ENCODE assay signal across 12 cellular contexts in the genomic region with DNA sequence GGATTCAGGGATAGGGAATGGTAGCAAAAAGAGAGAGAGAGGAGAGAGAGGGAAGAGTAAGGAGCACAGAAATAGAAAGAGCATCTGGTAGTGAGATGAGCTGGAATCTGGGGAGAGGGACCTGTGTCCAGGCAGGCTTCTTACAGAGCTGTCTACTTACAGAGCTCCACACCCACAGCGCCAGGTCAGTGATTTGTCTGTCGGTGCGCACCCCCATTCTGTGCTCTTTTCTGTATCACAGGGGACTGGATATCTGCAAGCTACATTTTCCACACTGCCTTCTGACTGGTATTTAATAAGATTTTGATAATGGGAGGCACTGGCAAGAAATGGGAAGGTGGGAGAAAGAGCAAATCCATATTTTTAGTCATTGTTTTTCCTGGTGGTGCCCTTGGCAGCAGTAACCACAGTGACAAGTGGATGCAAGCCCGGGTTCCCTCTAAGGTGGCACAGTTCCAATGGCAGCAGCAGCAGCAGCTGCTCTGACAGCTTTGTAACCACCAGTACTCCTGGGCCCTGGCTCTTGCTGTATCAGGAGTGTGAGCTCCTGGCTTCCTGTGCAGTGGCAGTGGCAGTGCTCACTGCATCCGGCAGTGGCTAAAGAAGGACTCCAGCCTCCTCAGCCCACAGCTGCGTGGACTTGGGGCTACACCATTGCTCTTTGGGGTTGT.
A peak's percentile ranks its signal among the peaks of the same experiment; 100 is the strongest.
DNase-seq lines count a peak whose midpoint lies in the region; ATAC-seq and TF ChIP-seq lines count a peak whose summit lies in the region.
"Had no signal": no experiment of that assay in that cellular context is flagged by ENCODE, and none has a peak within 500 bp of the region (broad histone marks: within the 10 kb centered on the region; RNA-seq: fewer than 3 reads in every experiment).

No MANE protein-coding gene starts in this region.

- no peaks in the 10 kb centered on the region for H4K20me1 ChIP-seq in MM.1S (ENCODE audit: insufficient read depth, low read length)

- H3K9me2 ChIP-seq in MM.1S (replicated peaks; ENCODE audit: insufficient read depth, low read length) = no peaks in the 10 kb centered on the region

- H3K9me3 Mint-ChIP-seq in stimulated activated memory B cell treated with anti-CD40 and anti-IgM and Interleukin-4, amounts not matched to agents 10 μg/mL and 1 μg/mL and 100 μg/mL, for 72 hours = peaks cover 5% of the 10 kb centered on the region

- H3K27ac ChIP-seq in MM.1S (ENCODE audit: low read length) = no peak overlapping the region
- H3K27ac ChIP-seq: lower lobe of right lung, tibial artery had no signal

- peak; percentile 24 for ATAC-seq in stimulated activated memory B cell treated with anti-CD40 and anti-IgM and Interleukin-4, amounts not matched to agents 10 μg/mL and 1 μg/mL and 100 μg/mL, for 72 hours
- ATAC-seq in HG03095 (IDR thresholded peaks at IDR 0.05; ENCODE audit: unreplicated experiment) (no peak), HG02678 (IDR thresholded peaks at IDR 0.05; ENCODE audit: unreplicated experiment) (no peak)

- H3K9ac ChIP-seq in MM.1S (ENCODE audit: low read length) = no peak overlapping the region

- H3F3A ChIP-seq in MM.1S (ENCODE audit: insufficient read depth, low read length) = no peaks in the 10 kb centered on the region

- TF ChIP-seq CTCF in MM.1S (IDR thresholded peaks at IDR 0.05; ENCODE audit: low read length) = no peak

- no peaks in the 10 kb centered on the region for H3K27me3 ChIP-seq in MM.1S (replicated peaks; ENCODE audit: insufficient read depth, low read length)
- H3K27me3 ChIP-seq: tibial artery had no signal

- no peaks in the 10 kb centered on the region for H3K79me2 ChIP-seq in MM.1S (ENCODE audit: low read length)

- H3K27ac Mint-ChIP-seq in stimulated activated memory B cell treated with anti-CD40 and anti-IgM and Interleukin-4, amounts not matched to agents 10 μg/mL and 1 μg/mL and 100 μg/mL, for 72 hours = no peak overlapping the region
- H3K27ac Mint-ChIP-seq: activated T-helper 2 cell treated with anti-CD3 and anti-CD28 coated beads, Interferon-gamma antibody, Interleukin-2, Interleukin-4, amounts not matched to agents 10 μg/mL and 5 μg/mL and 100 μg/mL, durations not matched to agents 14 hours and 24 hours and 36 hours had no signal

- no peak overlapping the region for H2AFZ ChIP-seq in MM.1S (ENCODE audit: low read length)

- no peaks in the 10 kb centered on the region for H3K9me3 ChIP-seq in MM.1S (replicated peaks; ENCODE audit: insufficient read depth, low read length)
- H3K9me3 ChIP-seq: lower lobe of right lung, tibial artery had no signal

- no peaks in the 10 kb centered on the region for H3K4me1 Mint-ChIP-seq in stimulated activated memory B cell treated with anti-CD40 and anti-IgM and Interleukin-4, amounts not matched to agents 10 μg/mL and 1 μg/mL and 100 μg/mL, for 72 hours

- no peak overlapping the region for H3K4me3 ChIP-seq in MM.1S (ENCODE audit: low read length)
- H3K4me3 ChIP-seq: lower lobe of right lung, tibial artery had no signal

- H3K4me3 Mint-ChIP-seq in stimulated activated memory B cell treated with anti-CD40 and anti-IgM and Interleukin-4, amounts not matched to agents 10 μg/mL and 1 μg/mL and 100 μg/mL, for 72 hours = no peak overlapping the region

- DNase-seq in LHCN-M2 (ENCODE audit: low read depth) (peak; percentile 2), RPMI7951 (ENCODE audit: low read depth) (peak; percentile 79), globus pallidus (ENCODE audit: low spot score) (peak; percentile 69), MM.1S (no peak), activated gamma-delta T cell treated with Interleukin-2 at 50 U/mL for 16 hours (no peak)
- DNase-seq: lower lobe of right lung, NCI-H446 treated with DMSO at 0.1 percent for 48 hours, tibial artery had no signal

- H3K4me2 ChIP-seq in MM.1S (ENCODE audit: low read depth, low read length) = no peak overlapping the region

- H3K36me3 ChIP-seq in MM.1S (replicated peaks; ENCODE audit: insufficient read depth, low read length) = no peaks in the 10 kb centered on the region
- H3K36me3 ChIP-seq: lower lobe of right lung, tibial artery had no signal

- H3K4me1 ChIP-seq in MM.1S (ENCODE audit: low read length) = no peaks in the 10 kb centered on the region
- H3K4me1 ChIP-seq: lower lobe of right lung had no signal

- no peaks in the 10 kb centered on the region for H3K27me3 Mint-ChIP-seq in stimulated activated memory B cell treated with anti-CD40 and anti-IgM and Interleukin-4, amounts not matched to agents 10 μg/mL and 1 μg/mL and 100 μg/mL, for 72 hours

- no peaks in the 10 kb centered on the region for H3K36me3 Mint-ChIP-seq in stimulated activated memory B cell treated with anti-CD40 and anti-IgM and Interleukin-4, amounts not matched to agents 10 μg/mL and 1 μg/mL and 100 μg/mL, for 72 hours

Comparison
In these comparisons a context has a peak if more than half of its experiments do, and no peak if none do; other contexts are left out.
1. DNase-seq: peak in LHCN-M2 (single experiment), RPMI7951 (single experiment) and globus pallidus (single experiment); none in MM.1S (single experiment) and activated gamma-delta T cell treated with Interleukin-2 at 50 U/mL for 16 hours (single experiment).